ENCODE assay signal across 22 cellular contexts in the genomic region with DNA sequence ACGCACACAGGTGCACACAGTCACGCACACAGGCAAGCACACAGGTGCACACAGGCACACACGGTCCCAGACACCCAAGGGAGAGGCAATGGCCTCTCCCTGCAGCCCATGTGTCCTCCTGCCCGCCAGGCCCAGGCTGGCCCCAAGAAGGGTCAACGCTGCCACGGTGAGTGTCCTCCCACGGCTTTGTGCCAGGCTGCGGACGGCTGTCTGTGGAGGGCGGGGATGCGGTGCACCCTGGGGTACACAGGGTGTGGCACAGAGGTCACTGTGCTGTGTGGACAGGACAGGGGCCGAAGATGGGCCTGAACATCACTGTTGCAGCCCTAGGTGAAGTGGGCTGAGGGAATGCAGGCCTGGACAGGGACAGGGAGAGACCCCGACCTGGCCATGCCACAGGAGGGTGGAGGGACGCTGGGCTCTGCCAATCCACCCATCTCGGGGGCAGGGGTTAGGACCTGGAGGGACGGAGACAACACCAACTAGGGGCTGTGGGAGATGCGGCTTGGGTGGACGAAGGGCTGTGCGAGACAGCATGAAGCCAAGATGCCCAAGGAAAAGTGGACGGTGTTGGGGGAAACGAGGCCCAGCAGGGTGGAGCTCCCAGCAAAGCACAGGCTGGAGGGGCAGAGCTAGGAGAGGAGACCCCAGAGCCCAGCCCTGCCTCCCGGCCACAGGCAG.
DNase-seq lines count a peak whose midpoint lies in the region; ATAC-seq and TF ChIP-seq lines count a peak whose summit lies in the region.
"Had no signal": no experiment of that assay in that cellular context is flagged by ENCODE, and none has a peak within 500 bp of the region (broad histone marks: within the 10 kb centered on the region; RNA-seq: fewer than 3 reads in every experiment).

No MANE protein-coding gene starts in this region.

- H3K27ac Mint-ChIP-seq in MCF 10A (ENCODE audit: low read depth, unreplicated experiment) (no peak overlapping the region), type B pancreatic cell (no peak overlapping the region)
- no peak overlapping the region for H3K27ac Mint-ChIP-seq in activated T-helper 2 cell treated with anti-CD3 and anti-CD28 coated beads, Interferon-gamma antibody, Interleukin-2, Interleukin-4, amounts not matched to agents 10 μg/mL and 5 μg/mL and 100 μg/mL, durations not matched to agents 14 hours and 24 hours and 36 hours
- H3K27ac Mint-ChIP-seq: effector memory CD8-positive, alpha-beta T cell; immature natural killer cell; T-helper 1 cell treated with Interleukin-12 subunit alpha and Interleukin-12 subunit beta and Interleukin-4 antibody, amounts not matched to agents 30 μg/mL and 1 μg/mL, for 36 hours had no signal

- intact Hi-C loops in breast epithelium (cut with DNase I; ENCODE audit: low total_unique reads) (no loop called here), MCF 10A (cut with micrococcal nuclease) (no loop called here), left lung (cut with DNase I) (loop anchor here in 1 of 2 donors (10.0 kb wide), 1 partner anchor 729 kb away; no protein-coding TSS in a partner anchor)
- intact Hi-C loops in activated T-helper 2 cell treated with anti-CD3 and anti-CD28 coated beads, Interferon-gamma antibody, Interleukin-2, Interleukin-4, amounts not matched to agents 10 μg/mL and 5 μg/mL and 100 μg/mL, durations not matched to agents 14 hours and 24 hours and 36 hours (cut with micrococcal nuclease): no loop called here

- H3K27me3 ChIP-seq in breast epithelium (peaks cover 0 to 74% of the 10 kb centered on the region in 2 donors), left lung (peaks cover 0 to 69% of the 10 kb centered on the region in 2 donors)

- peak; percentile 8 to 49 for DNase-seq in breast epithelium (ENCODE audit: low spot score in 2 of 2)
- DNase-seq in MCF 10A (ENCODE audit: unreplicated experiment): no peak
- peak; percentile 2 for DNase-seq in activated T-helper 2 cell treated with anti-CD3 and anti-CD28 coated beads, Interferon-gamma antibody, Interleukin-2, Interleukin-4, amounts not matched to agents 10 μg/mL and 5 μg/mL and 100 μg/mL, durations not matched to agents 14 hours and 24 hours and 36 hours (ENCODE audit: low spot score)
- DNase-seq in left lung: peak; percentile 26 to 78
- peak; percentile 62 for DNase-seq in type B pancreatic cell (ENCODE audit: extremely low spot score, unreplicated experiment)
- DNase-seq in RPMI8226: no peak
- DNase-seq in cerebellar nuclear complex (lab: John Stamatoyannopoulos, UW): no peak
- DNase-seq: amygdala; caudate nucleus; effector memory CD8-positive, alpha-beta T cell; GF-D8; GOT3; heart right ventricle; immature natural killer cell; naive thymus-derived CD4-positive, alpha-beta T cell; NCI-H526; SIG-M5; substantia nigra had no signal

- no TSS peak for BruUV-seq in MCF 10A (replicated peaks; lab: Mats Ljungman, UMichigan)

- CTCF ChIA-PET in MCF 10A (lab: Yijun Ruan, JAX): no interaction called here

- POLR2A ChIA-PET in MCF 10A (lab: Yijun Ruan, JAX): no interaction called here

- H3K9me3 Mint-ChIP-seq in MCF 10A (ENCODE audit: unreplicated experiment) (peaks cover 9% of the 10 kb centered on the region), type B pancreatic cell (no peaks in the 10 kb centered on the region)
- H3K9me3 Mint-ChIP-seq in activated T-helper 2 cell treated with anti-CD3 and anti-CD28 coated beads, Interferon-gamma antibody, Interleukin-2, Interleukin-4, amounts not matched to agents 10 μg/mL and 5 μg/mL and 100 μg/mL, durations not matched to agents 14 hours and 24 hours and 36 hours: no peaks in the 10 kb centered on the region
- H3K9me3 Mint-ChIP-seq: effector memory CD8-positive, alpha-beta T cell; immature natural killer cell; naive thymus-derived CD4-positive, alpha-beta T cell; T-helper 1 cell treated with Interleukin-12 subunit alpha and Interleukin-12 subunit beta and Interleukin-4 antibody, amounts not matched to agents 30 μg/mL and 1 μg/mL, for 36 hours had no signal

- no peak overlapping the region for H3K27ac ChIP-seq in breast epithelium
- H3K27ac ChIP-seq in left lung: no peak overlapping the region
- H3K27ac ChIP-seq: heart right ventricle, VCaP had no signal

- H3K4me1 ChIP-seq in breast epithelium: no peaks in the 10 kb centered on the region
- H3K4me1 ChIP-seq in left lung: no peaks in the 10 kb centered on the region
- H3K4me1 ChIP-seq: heart right ventricle had no signal

- no peak overlapping the region for H3K4me3 Mint-ChIP-seq in MCF 10A (ENCODE audit: unreplicated experiment)
- H3K4me3 Mint-ChIP-seq in activated T-helper 2 cell treated with anti-CD3 and anti-CD28 coated beads, Interferon-gamma antibody, Interleukin-2, Interleukin-4, amounts not matched to agents 10 μg/mL and 5 μg/mL and 100 μg/mL, durations not matched to agents 14 hours and 24 hours and 36 hours (ENCODE audit: low read depth): no peak overlapping the region
- H3K4me3 Mint-ChIP-seq in type B pancreatic cell: no peak overlapping the region
- H3K4me3 Mint-ChIP-seq: effector memory CD8-positive, alpha-beta T cell; immature natural killer cell; naive thymus-derived CD4-positive, alpha-beta T cell; T-helper 1 cell treated with Interleukin-12 subunit alpha and Interleukin-12 subunit beta and Interleukin-4 antibody, amounts not matched to agents 30 μg/mL and 1 μg/mL, for 36 hours had no signal

- no peaks in the 10 kb centered on the region for H3K36me3 ChIP-seq in breast epithelium
- no peaks in the 10 kb centered on the region for H3K36me3 ChIP-seq in left lung
- H3K36me3 ChIP-seq: heart right ventricle had no signal

- TF ChIP-seq CTCF in breast epithelium (IDR thresholded peaks at IDR 0.05): no peak
- no peak for TF ChIP-seq CTCF in MCF 10A (IDR thresholded peaks at IDR 0.05; ENCODE audit: unreplicated experiment)
- TF ChIP-seq CTCF in left lung (IDR thresholded peaks at IDR 0.05): no peak
- no peak for TF ChIP-seq CTCF in type B pancreatic cell (conservative IDR thresholded peaks at IDR 0.05)

- TF ChIP-seq POLR2A in breast epithelium (IDR thresholded peaks at IDR 0.05): no peak

- H3K4me3 ChIP-seq in breast epithelium (no peak overlapping the region), left lung (no peak overlapping the region)
- H3K4me3 ChIP-seq: heart right ventricle, smooth muscle cell had no signal

- H3K27me3 Mint-ChIP-seq in MCF 10A (ENCODE audit: insufficient read depth, unreplicated experiment): no peaks in the 10 kb centered on the region
- H3K27me3 Mint-ChIP-seq in activated T-helper 2 cell treated with anti-CD3 and anti-CD28 coated beads, Interferon-gamma antibody, Interleukin-2, Interleukin-4, amounts not matched to agents 10 μg/mL and 5 μg/mL and 100 μg/mL, durations not matched to agents 14 hours and 24 hours and 36 hours (ENCODE audit: low read depth): no peaks in the 10 kb centered on the region
- peaks cover 25% of the 10 kb centered on the region for H3K27me3 Mint-ChIP-seq in type B pancreatic cell

- peaks cover 0 to 3% of the 10 kb centered on the region in 2 donors for H3K9me3 ChIP-seq in breast epithelium
- no peaks in the 10 kb centered on the region for H3K9me3 ChIP-seq in left lung
- H3K9me3 ChIP-seq: heart right ventricle had no signal

- H3K4me1 Mint-ChIP-seq in MCF 10A (ENCODE audit: insufficient read depth, unreplicated experiment): no peaks in the 10 kb centered on the region
- H3K4me1 Mint-ChIP-seq in activated T-helper 2 cell treated with anti-CD3 and anti-CD28 coated beads, Interferon-gamma antibody, Interleukin-2, Interleukin-4, amounts not matched to agents 10 μg/mL and 5 μg/mL and 100 μg/mL, durations not matched to agents 14 hours and 24 hours and 36 hours (ENCODE audit: low read depth): no peaks in the 10 kb centered on the region
- H3K4me1 Mint-ChIP-seq in type B pancreatic cell (ENCODE audit: unreplicated experiment): peaks cover 5% of the 10 kb centered on the region
- H3K4me1 Mint-ChIP-seq: immature natural killer cell had no signal

- H3K36me3 Mint-ChIP-seq in MCF 10A (ENCODE audit: insufficient read depth, unreplicated experiment): no peaks in the 10 kb centered on the region
- H3K36me3 Mint-ChIP-seq in activated T-helper 2 cell treated with anti-CD3 and anti-CD28 coated beads, Interferon-gamma antibody, Interleukin-2, Interleukin-4, amounts not matched to agents 10 μg/mL and 5 μg/mL and 100 μg/mL, durations not matched to agents 14 hours and 24 hours and 36 hours (ENCODE audit: low read depth): no peaks in the 10 kb centered on the region
- H3K36me3 Mint-ChIP-seq in type B pancreatic cell: no peaks in the 10 kb centered on the region
- H3K36me3 Mint-ChIP-seq: immature natural killer cell; naive thymus-derived CD4-positive, alpha-beta T cell had no signal

- ATAC-seq in left lung (no peak), HG02938 (IDR thresholded peaks at IDR 0.05; ENCODE audit: unreplicated experiment) (no peak)
- ATAC-seq: effector memory CD8-positive, alpha-beta T cell; naive thymus-derived CD4-positive, alpha-beta T cell had no signal

Comparison
In these comparisons a context has a peak if more than half of its experiments do, and no peak if none do; other contexts are left out.
1. DNase-seq: peak in breast epithelium (2 of 2), activated T-helper 2 cell treated with anti-CD3 and anti-CD28 coated beads, Interferon-gamma antibody, Interleukin-2, Interleukin-4, amounts not matched to agents 10 μg/mL and 5 μg/mL and 100 μg/mL, durations not matched to agents 14 hours and 24 hours and 36 hours (single experiment), left lung (2 of 2) and type B pancreatic cell (single experiment); none in MCF 10A (single experiment), RPMI8226 (single experiment) and cerebellar nuclear complex (0 of 2).